ENCODE assay signal across 8 cellular contexts in the genomic region with DNA sequence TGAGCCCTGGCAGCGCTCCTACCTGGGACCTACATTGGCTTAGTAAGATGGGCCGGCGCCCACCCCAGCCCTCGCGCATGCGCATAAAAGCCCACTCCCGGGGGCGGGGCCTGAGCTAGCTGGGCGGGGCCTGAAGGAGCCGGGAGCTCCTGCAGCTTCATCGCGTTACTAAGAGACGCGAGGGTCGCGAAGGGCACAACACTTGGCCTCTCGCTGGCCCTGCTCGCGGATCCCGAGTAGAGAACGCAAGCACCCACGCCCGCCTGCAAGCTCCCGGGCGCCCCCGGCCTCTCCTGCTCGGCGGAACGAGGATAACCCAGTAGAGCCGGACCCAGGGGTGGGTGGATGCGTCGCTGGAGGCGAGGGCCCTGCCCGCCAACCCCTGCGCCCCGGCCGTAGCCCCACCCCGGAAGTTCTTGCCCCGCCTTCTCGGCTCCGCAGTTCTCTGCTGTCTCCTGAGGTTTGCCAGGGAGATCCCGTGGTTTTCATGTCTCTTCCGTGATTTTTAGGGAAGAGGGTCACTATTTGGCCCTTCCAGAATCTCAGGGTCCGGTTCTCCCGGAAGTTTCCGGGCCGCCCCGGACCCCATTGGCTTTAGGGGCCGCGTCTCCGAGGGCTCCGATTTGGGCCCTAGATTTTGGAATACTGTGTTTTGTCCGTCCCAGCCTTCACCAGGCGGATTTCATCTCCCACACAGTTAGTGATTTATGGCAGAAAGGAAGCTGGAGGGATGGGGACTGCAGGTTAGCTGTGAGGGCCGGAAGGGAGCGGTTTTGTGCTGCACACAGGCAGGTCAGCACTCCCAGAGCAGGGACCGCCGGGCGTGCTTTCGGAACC. TPM values are rescaled to one million over a fixed set of nuclear protein-coding genes. Genes with fewer than 3 reads are reported as not detected.
DNase-seq lines count a peak whose midpoint lies in the region; ATAC-seq, FAIRE-seq and TF ChIP-seq lines count a peak whose summit lies in the region.

A gene with protein sequence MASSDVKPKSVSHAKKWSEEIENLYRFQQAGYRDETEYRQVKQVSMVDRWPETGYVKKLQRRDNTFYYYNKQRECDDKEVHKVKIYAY (plus strand): TSS at position 168 of the 837 bp plus-strand sequence. CDS start 7,081 bp downstream, outside the sequence.

- peak; percentile 74 for DNase-seq in COR-L47 (lab: John Stamatoyannopoulos, UW)
- peak; percentile 90 for DNase-seq in HT1080 (ENCODE audit: low read depth)
- DNase-seq in NOMO-1 (lab: John Stamatoyannopoulos, UW; ENCODE audit: unreplicated experiment in 2 of 2) = peak; percentile 84 to 86
- DNase-seq in activated CD8-positive, alpha-beta memory T cell treated with anti-CD3 and anti-CD28 coated beads, Interleukin-2, amount 10 ng/mL, durations not matched to agents 7 days and 5 days = peak; percentile 96
- DNase-seq in H1 (ENCODE audit: low read depth in 1 of 2, low spot score in 2 of 2) = peak in 1 of 2 experiments; percentile 100
- peak; percentile 97 for DNase-seq in mesendoderm
- peak; percentile 92 for DNase-seq in stimulated activated CD8-positive, alpha-beta memory T cell treated with anti-CD3 and anti-CD28 coated beads, Interleukin-12 subunit alpha, Interleukin-12 subunit beta, amount 100 ng/mL, for 4 hours (ENCODE audit: low read depth)

- no peak within 1 kb of the TSS for H3K4ac ChIP-seq in H1 (replicated peaks; ENCODE audit: insufficient read length, low read depth, low read length)
- H3K4ac ChIP-seq in mesendoderm (ENCODE audit: low read depth, low read length) = peak within 1 kb of the TSS; percentile 88

- H2BK5ac ChIP-seq in H1 (ENCODE audit: low read depth, low read length) = no peak within 1 kb of the TSS; the same call in 1 of the 2 replicates
- peak within 1 kb of the TSS; percentile 72 for H2BK5ac ChIP-seq in mesendoderm (ENCODE audit: low read length)

- H3K4me1 Mint-ChIP-seq in activated CD8-positive, alpha-beta memory T cell treated with anti-CD3 and anti-CD28 coated beads, Interleukin-2, amount 10 ng/mL, durations not matched to agents 7 days and 5 days = peaks cover 40% of the 10 kb centered on the region

- H4K5ac ChIP-seq in H1 (ENCODE audit: insufficient read length, low read depth, low read length) = peak within 1 kb of the TSS; percentile 37
- peak within 1 kb of the TSS; percentile 33 for H4K5ac ChIP-seq in mesendoderm (ENCODE audit: low read length)

- H3K4me2 ChIP-seq in H1 (ENCODE audit: insufficient read depth in 1 of 2, low read depth in 2 of 2, low read length in 2 of 2) = peak within 1 kb of the TSS; percentile 50 to 75
- peak within 1 kb of the TSS; percentile 64 for H3K4me2 ChIP-seq in mesendoderm (ENCODE audit: low read length)

- 3% methylated on average over 37 of the region's 60 CpGs; no CpG with 5 or more reads in 1 of the 2 experiments for WGBS in H1 (ENCODE audit: extremely low coverage in 1 of 2, insufficient coverage in 1 of 2, insufficient read length in 1 of 2, insufficient replicate concordance in 2 of 2, low coverage in 1 of 2, low lambda C conversion rate in 2 of 2, missing lambda C conversion rate in 1 of 2), 2 experiments
- WGBS in mesendoderm (ENCODE audit: extremely low coverage, insufficient coverage, low lambda C conversion rate) = no CpG with 5 or more reads among the region's 60 CpGs

- H3K79me2 ChIP-seq in H1 (ENCODE audit: control insufficient read depth in 1 of 2, insufficient read depth in 2 of 2, low read length in 2 of 2) (no peaks in the 10 kb centered on the region), mesendoderm (ENCODE audit: control insufficient read depth, insufficient read depth, low read length) (no peaks in the 10 kb centered on the region)

- H4K8ac ChIP-seq in H1 (ENCODE audit: extremely low read depth, insufficient read depth, low read length) = peak within 1 kb of the TSS; percentile 91
- H4K8ac ChIP-seq in mesendoderm (ENCODE audit: low read depth, low read length) = peak within 1 kb of the TSS; percentile 93

- H3K4me1 ChIP-seq in H1 (replicated peaks in 1 of 4; ENCODE audit: control insufficient read depth in 3 of 4, insufficient read depth in 4 of 4, low read length in 3 of 4) (no peaks in the 10 kb centered on the region; a peak in 1 of 7 replicates), mesendoderm (ENCODE audit: control insufficient read depth, low read depth, low read length) (no peaks in the 10 kb centered on the region)

- H3K14ac ChIP-seq in H1 (ENCODE audit: insufficient read length) = no peak within 1 kb of the TSS

- TF ChIP-seq RAD21 in H1 (IDR thresholded peaks at IDR 0.05 in 1 of 2, conservative IDR thresholded peaks at IDR 0.05 in 1 of 2; ENCODE audit: low read depth in 2 of 2, low read length in 2 of 2) = no peak

- H3K36me3 Mint-ChIP-seq in activated CD8-positive, alpha-beta memory T cell treated with anti-CD3 and anti-CD28 coated beads, Interleukin-2, amount 10 ng/mL, durations not matched to agents 7 days and 5 days = peaks cover 1% of the 10 kb centered on the region

- CTCF ChIA-PET in activated CD8-positive, alpha-beta memory T cell treated with anti-CD3 and anti-CD28 coated beads, Interleukin-2, amount 10 ng/mL, durations not matched to agents 7 days and 5 days (lab: Charles Lee) = interaction anchor here (0.6 to 3.3 kb wide), 7 partner anchors 12 to 452 kb away, joined by 3 to 10 read pairs (median 4); partner anchors contain the start of gene FAM171A1
- CTCF ChIA-PET in H1 (lab: Charles Lee; ENCODE audit: partially characterized antibody) = interaction anchor here (0.6 to 4.7 kb wide), 6 partner anchors 12 to 461 kb away, joined by 3 to 24 read pairs (median 3); partner anchors contain the start of genes CDNF, HSPA14 and MSANTD7

- H2AK5ac ChIP-seq in H1 (ENCODE audit: low read depth, low read length) = no peak within 1 kb of the TSS
- no peak within 1 kb of the TSS for H2AK5ac ChIP-seq in mesendoderm (ENCODE audit: low read length)

- FAIRE-seq in H1 (lab: Jason Lieb, UNC) = no peak

- no peaks in the 10 kb centered on the region for H3K23me2 ChIP-seq in H1 (ENCODE audit: low read depth, low read length)

- H3K4me3 Mint-ChIP-seq in activated CD8-positive, alpha-beta memory T cell treated with anti-CD3 and anti-CD28 coated beads, Interleukin-2, amount 10 ng/mL, durations not matched to agents 7 days and 5 days = peak within 1 kb of the TSS; percentile 96

- H3K23ac ChIP-seq in H1 (ENCODE audit: insufficient read length) (no peak within 1 kb of the TSS), mesendoderm (ENCODE audit: low read length) (peak within 1 kb of the TSS; percentile 80)

- H2BK15ac ChIP-seq in H1 (ENCODE audit: low read length) (no peak within 1 kb of the TSS), mesendoderm (replicated peaks; ENCODE audit: low read depth) (no peak within 1 kb of the TSS)

- H3K56ac ChIP-seq in H1 (replicated peaks; ENCODE audit: insufficient read length, low read depth, low read length) = no peak within 1 kb of the TSS
- H3K56ac ChIP-seq in mesendoderm (ENCODE audit: low read length) = peak within 1 kb of the TSS; percentile 99

- H3K18ac ChIP-seq in H1 (ENCODE audit: extremely low read depth, low read length) (peak within 1 kb of the TSS; percentile 42; the same call in 1 of the 2 replicates), mesendoderm (ENCODE audit: low read length) (peak within 1 kb of the TSS; percentile 88)

- H2BK120ac ChIP-seq in H1 (replicated peaks; ENCODE audit: low read depth, low read length) (no peak within 1 kb of the TSS), mesendoderm (ENCODE audit: low read depth, low read length) (no peak within 1 kb of the TSS)

- H3K79me1 ChIP-seq in H1 (ENCODE audit: low read depth, low read length) (no peaks in the 10 kb centered on the region), mesendoderm (ENCODE audit: low read length) (no peaks in the 10 kb centered on the region)

- H2AFZ ChIP-seq in H1 (ENCODE audit: low read length) = peak within 1 kb of the TSS; percentile 62; the same call in 1 of the 2 replicates

- H3K27me3 Mint-ChIP-seq in activated CD8-positive, alpha-beta memory T cell treated with anti-CD3 and anti-CD28 coated beads, Interleukin-2, amount 10 ng/mL, durations not matched to agents 7 days and 5 days = no peaks in the 10 kb centered on the region

- H2BK12ac ChIP-seq in H1 (ENCODE audit: low read depth, low read length) = no peak within 1 kb of the TSS

- no peak within 1 kb of the TSS for H2BK20ac ChIP-seq in H1 (ENCODE audit: low read length)

- H3K9me3 ChIP-seq in H1 (ENCODE audit: insufficient read depth in 2 of 2, low read depth in 1 of 2, low read length in 1 of 2) = no peaks in the 10 kb centered on the region; a peak in 1 of 4 replicates

- H3K9me3 Mint-ChIP-seq in activated CD8-positive, alpha-beta memory T cell treated with anti-CD3 and anti-CD28 coated beads, Interleukin-2, amount 10 ng/mL, durations not matched to agents 7 days and 5 days (ENCODE audit: low read depth) = no peaks in the 10 kb centered on the region

- peak; percentile 66 for ATAC-seq in GM21367 (IDR thresholded peaks at IDR 0.05; ENCODE audit: unreplicated experiment)
- peak; percentile 95 for ATAC-seq in activated CD8-positive, alpha-beta memory T cell treated with anti-CD3 and anti-CD28 coated beads, Interleukin-2, amount 10 ng/mL, durations not matched to agents 7 days and 5 days

- no peak within 1 kb of the TSS for H4K91ac ChIP-seq in H1 (replicated peaks; ENCODE audit: insufficient read length, low read length)

- POLR2A ChIA-PET in H1 (lab: Charles Lee; ENCODE audit: partially characterized antibody) = interaction anchor here (0.5 to 1.6 kb wide), 7 partner anchors 9 to 360 kb away, joined by 3 to 5 read pairs (median 3); partner anchors contain the start of genes CDNF, HSPA14, MSANTD7 and SUV39H2

- peak within 1 kb of the TSS; percentile 99 for H3K27ac Mint-ChIP-seq in activated CD8-positive, alpha-beta memory T cell treated with anti-CD3 and anti-CD28 coated beads, Interleukin-2, amount 10 ng/mL, durations not matched to agents 7 days and 5 days

- TF ChIP-seq EP300 in H1 (IDR thresholded peaks at IDR 0.05; ENCODE audit: borderline replicate concordance in 1 of 2, low read depth in 2 of 2, low read length in 2 of 2) = peak in 1 of 2 experiments; percentile 7; a peak in 1 of 3 replicates

- H3K27me3 ChIP-seq in H1 (replicated peaks in 1 of 4; ENCODE audit: control insufficient read depth in 3 of 4, extremely low read depth in 1 of 4, insufficient read depth in 3 of 4, low read length in 3 of 4) (peaks cover 1 to 21% (median 10%) of the 10 kb centered on the region in 4 experiments; a peak in 6 of 7 replicates), mesendoderm (ENCODE audit: insufficient read depth, low read length, poor library complexity) (no peaks in the 10 kb centered on the region)

- H3K36me3 ChIP-seq in H1 (ENCODE audit: control insufficient read depth in 2 of 4, insufficient read depth in 4 of 4, low read length in 3 of 4) (no peaks in the 10 kb centered on the region), mesendoderm (ENCODE audit: control insufficient read depth, insufficient read depth, low read length) (no peaks in the 10 kb centered on the region)

- no peak for TF ChIP-seq POLR2A in H1 (IDR thresholded peaks at IDR 0.05; ENCODE audit: control extremely low read depth in 1 of 2, low read depth in 2 of 2, low read length in 2 of 2)

- peak within 1 kb of the TSS; percentile 48 to 76 (median 54); a peak in 6 of 7 replicates for H3K9ac ChIP-seq in H1 (replicated peaks in 1 of 4; ENCODE audit: extremely low read depth in 1 of 4, low read depth in 3 of 4, low read length in 3 of 4)
- peak within 1 kb of the TSS; percentile 78 for H3K9ac ChIP-seq in mesendoderm (ENCODE audit: low read length)

- H4K20me1 ChIP-seq in H1 (replicated peaks in 1 of 2; ENCODE audit: control insufficient read depth in 1 of 2, insufficient read depth in 2 of 2, low read length in 2 of 2) = no peaks in the 10 kb centered on the region

- H3K4me3 ChIP-seq in H1 (ENCODE audit: extremely low read depth in 1 of 4, insufficient read depth in 2 of 4, low read depth in 3 of 4, low read length in 4 of 4) (peak within 1 kb of the TSS; percentile 71 to 87 (median 85)), mesendoderm (ENCODE audit: low read length) (peak within 1 kb of the TSS; percentile 78)

- no peak for TF ChIP-seq CTCF in H1 (IDR thresholded peaks at IDR 0.05; ENCODE audit: control extremely low read depth in 1 of 3, insufficient read depth in 1 of 3, low read depth in 1 of 3, low read length in 3 of 3)

- H3K27ac ChIP-seq in H1 (ENCODE audit: low read depth, low read length) = peak within 1 kb of the TSS; percentile 64; the same call in 1 of the 2 replicates
- peak within 1 kb of the TSS; percentile 94 for H3K27ac ChIP-seq in mesendoderm (ENCODE audit: low read depth, low read length)

RNA-seq across cellular contexts. Expression of the gene that starts here (rescaled TPM):
- not detected in 2 replicates for total RNA-seq in HT1080 (2014; rRNA removed; shearing (Covaris generic))
- polyA plus RNA-seq in HT1080 (2015; cell fraction: cytosol; rRNA removed) = not detected in 2 replicates
- polyA plus RNA-seq in HT1080 (2015; cell fraction: nucleus; rRNA removed) = not detected in 2 replicates
- 1 to 10 TPM in 1 of 2 experiments, under 1 TPM in 1; 0.91 to 1.1 TPM for total RNA-seq in activated CD8-positive, alpha-beta memory T cell treated with anti-CD3 and anti-CD28 coated beads, Interleukin-2, amount 10 ng/mL, durations not matched to agents 7 days and 5 days
- not detected in 2 replicates for total RNA-seq in H1 (2021; fragmentation: NEBNext Ultra II Directional; extraction: Animal tissue kit (Norgen Biotek cat#: 25700))
- not detected in 2 replicates for polyA plus RNA-seq in H1 (2011; rRNA removed)
- polyA plus RNA-seq in H1 (2011; cell fraction: cytosol; rRNA removed) = not detected
- polyA plus RNA-seq in H1 (2011; cell fraction: nucleus; rRNA removed) = not detected
- not detected in 4 replicates for polyA plus RNA-seq in H1 (2012, experiment 1 of 2)
- not detected for polyA plus RNA-seq in H1 (2012, experiment 2 of 2)
- not detected for polyA plus RNA-seq in H1 (2013, experiment 1 of 2)
- polyA plus RNA-seq in H1 (2013, experiment 2 of 2) = 0.26 TPM
- not detected in 2 replicates for polyA minus RNA-seq in H1 (2011; rRNA and poly(A)+ RNA removed)
- polyA minus RNA-seq in H1 (2011; cell fraction: cytosol; rRNA and poly(A)+ RNA removed) = not detected
- not detected for polyA minus RNA-seq in H1 (2011; cell fraction: nucleus; rRNA and poly(A)+ RNA removed)
- 0.14 TPM for polyA plus RNA-seq in mesendoderm (2013, experiment 1 of 2)
- 0.35 TPM for polyA plus RNA-seq in mesendoderm (2013, experiment 2 of 2)

Comparison
In these comparisons a context has a peak if more than half of its experiments do, and no peak if none do; other contexts are left out.
1. Peak in DNase-seq in HT1080; RNA of the gene not detected or under 1 TPM.